In genomic region chr15:81336568-81336967, GRCh38 we compare ENCODE assay signal across 8 cellular contexts. TPM values are rescaled to one million over a fixed set of nuclear protein-coding genes. Genes with fewer than 3 reads are reported as not detected.
DNase-seq lines count a peak whose midpoint lies in the region; ATAC-seq and TF ChIP-seq lines count a peak whose summit lies in the region.

No MANE protein-coding gene starts in this region.

- H3K9me3 ChIP-seq in DND-41 (ENCODE audit: insufficient read depth, low read length, severe bottlenecking) (no peaks in the 10 kb centered on the region), lower lobe of right lung (no peaks in the 10 kb centered on the region)

- H3K36me3 ChIP-seq in DND-41 (ENCODE audit: insufficient read depth, low read length) (no peaks in the 10 kb centered on the region), lower lobe of right lung (no peaks in the 10 kb centered on the region)

- TF ChIP-seq CTCF in DND-41 (IDR thresholded peaks at IDR 0.05; ENCODE audit: borderline replicate concordance, extremely low read depth, low read length, poor library complexity, severe bottlenecking) (peak; percentile 53), lower lobe of right lung (IDR thresholded peaks at IDR 0.05) (peak; percentile 31)

- no peak overlapping the region for H3K9ac ChIP-seq in DND-41 (ENCODE audit: low read depth, low read length)

- no peaks in the 10 kb centered on the region for H3K79me2 ChIP-seq in DND-41 (ENCODE audit: insufficient read depth, low read length)

- intact Hi-C loops in lower lobe of right lung (cut with DNase I), result no loop called here

- H3K4me2 ChIP-seq in DND-41 (ENCODE audit: insufficient read depth, low read length), result no peak overlapping the region

- H3K27me3 ChIP-seq in DND-41 (ENCODE audit: insufficient read depth, low read length, poor library complexity) (no peaks in the 10 kb centered on the region), lower lobe of right lung (ENCODE audit: low read depth) (no peaks in the 10 kb centered on the region)

- H2AFZ ChIP-seq in DND-41 (ENCODE audit: low read depth, low read length), result no peak overlapping the region

- no peak for ATAC-seq in DND-41 (ENCODE audit: insufficient read depth, low read depth)
- ATAC-seq in HG03066 (IDR thresholded peaks at IDR 0.05; ENCODE audit: low read depth, unreplicated experiment), result peak; percentile 58
- no peak for ATAC-seq in lower lobe of right lung
- ATAC-seq in GM19023 (IDR thresholded peaks at IDR 0.05; ENCODE audit: unreplicated experiment), result no peak
- no peak for ATAC-seq in GM21381 (IDR thresholded peaks at IDR 0.05; ENCODE audit: unreplicated experiment)
- ATAC-seq in GM21528 (IDR thresholded peaks at IDR 0.05; ENCODE audit: low FRiP score, unreplicated experiment), result no peak
- no peak for ATAC-seq in HG02852 (IDR thresholded peaks at IDR 0.05; ENCODE audit: unreplicated experiment)

- H3K4me3 ChIP-seq in DND-41 (ENCODE audit: low read depth in 1 of 2, low read length in 2 of 2) (no peak overlapping the region), lower lobe of right lung (no peak overlapping the region)

- H3K4me1 ChIP-seq in DND-41 (ENCODE audit: insufficient read depth, low read length) (no peaks in the 10 kb centered on the region), lower lobe of right lung (peaks cover 5% of the 10 kb centered on the region)

- no peak overlapping the region for H3K27ac ChIP-seq in DND-41 (ENCODE audit: low read length)
- H3K27ac ChIP-seq in lower lobe of right lung, result no peak overlapping the region

- DNase-seq in DND-41, result peak; percentile 19
- DNase-seq in activated CD4-positive, alpha-beta T cell treated with anti-CD3 and anti-CD28 coated beads, Interleukin-2, amount 50 U/mL, for 4 hours, result peak; percentile 32 to 35
- no peak for DNase-seq in lower lobe of right lung

- H4K20me1 ChIP-seq in DND-41 (ENCODE audit: insufficient read depth, low read length), result no peaks in the 10 kb centered on the region

RNA-seq across cellular contexts. Expression of gene STARD5, which starts 12.6 kb away (rescaled TPM):
- 5.2 TPM for total RNA-seq in lower lobe of right lung

RNA-seq across cellular contexts. Expression of gene TMC3, which starts 37.4 kb away (rescaled TPM):
- not detected for total RNA-seq in lower lobe of right lung
